ENCODE assay signal across 39 cellular contexts in the genomic region with DNA sequence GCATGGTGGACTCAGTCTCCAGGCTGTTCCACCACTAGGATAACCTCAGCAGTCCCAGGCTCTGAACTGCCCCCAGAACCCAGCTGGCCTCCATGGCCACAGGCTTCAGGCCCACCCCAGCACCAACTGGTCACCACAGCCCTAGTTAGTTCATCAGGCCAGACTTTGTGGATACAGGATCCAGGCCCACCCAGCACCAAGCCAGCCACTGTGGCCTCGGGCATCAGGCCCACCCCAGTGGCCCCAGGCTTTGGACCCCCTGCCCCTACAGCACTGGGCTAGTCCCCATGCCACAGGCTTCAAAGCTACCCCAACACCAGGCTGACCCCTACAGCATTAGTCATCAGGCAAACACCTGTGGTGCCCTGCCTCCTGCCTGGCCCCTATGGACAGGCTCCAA. TPM values are rescaled to one million over a fixed set of nuclear protein-coding genes. Genes with fewer than 3 reads are reported as not detected.
"Had no signal": no experiment of that assay in that cellular context is flagged by ENCODE, and none has a peak within 500 bp of the region (broad histone marks: within the 10 kb centered on the region; RNA-seq: fewer than 3 reads in every experiment).

No MANE protein-coding gene starts in this region.

- H3K4me2 ChIP-seq: KMS-11 had no signal

- H3K4me3 ChIP-seq: MG63 had no signal

- H3K36me3 ChIP-seq: MG63 had no signal

- H3K9me3 ChIP-seq: MG63 had no signal

- H3K27ac ChIP-seq: KMS-11 had no signal

- H3K9ac ChIP-seq: KMS-11 had no signal

- H3K27me3 ChIP-seq: MG63 had no signal

- DNase-seq: Karpas-422, Kasumi-1, MG63, MM.1S, MV-4-11, NCI-H1048, NCI-H1092, NCI-H1092 treated with DMSO at 0.1 percent for 48 hours, NCI-H1105, NCI-H1105 treated with DMSO at 0.1 percent for 48 hours, NCI-H1417, NCI-H1417 treated with DMSO at 0.1 percent for 48 hours, NCI-H1436, NCI-H1436 treated with DMSO at 0.1 percent for 48 hours, NCI-H146, NCI-H1694, NCI-H1694 treated with DMSO at 0.1 percent for 48 hours, NCI-H187, NCI-H187 treated with DMSO at 0.1 percent for 48 hours, NCI-H1930, NCI-H2029, NCI-H2029 treated with DMSO at 0.1 percent for 48 hours, NCI-H2081, NCI-H2081 treated with DMSO at 0.1 percent for 48 hours, NCI-H2107, NCI-H2171, NCI-H2171 treated with DMSO at 0.1 percent for 48 hours, NCI-H2227 treated with DMSO at 0.1 percent for 48 hours, NCI-H226, NCI-H345, NCI-H446, NCI-H446 treated with DMSO at 0.1 percent for 48 hours, NCI-H510A, NCI-H510A treated with DMSO at 0.1 percent for 48 hours had no signal

RNA-seq across cellular contexts. Expression of gene ZCCHC13, which starts 50.0 kb away (rescaled TPM):
- total RNA-seq: LHCN-M2, M059J, MCF 10A, NCI-H460 had no signal
